In genomic region chr13:75705395-75705794, GRCh38 we compare ENCODE assay signal across 10 cellular contexts.
DNase-seq lines count a peak whose midpoint lies in the region; ATAC-seq and TF ChIP-seq lines count a peak whose summit lies in the region.
"Had no signal": no experiment of that assay in that cellular context is flagged by ENCODE, and none has a peak within 500 bp of the region (broad histone marks: within the 10 kb centered on the region; RNA-seq: fewer than 3 reads in every experiment).

No MANE protein-coding gene starts in this region.

- peak overlapping the region in 1 of 2 experiments; percentile 19; a peak in 1 of 4 replicates for H3K4me3 ChIP-seq in Panc1 (ENCODE audit: low read depth in 2 of 2, low read length in 2 of 2)
- H3K4me3 ChIP-seq in epithelial cell of esophagus (ENCODE audit: low read length) = peak overlapping the region; percentile 22
- H3K4me3 ChIP-seq in trophoblast cell (ENCODE audit: low read depth, low read length) = no peak overlapping the region
- no peak overlapping the region for H3K4me3 ChIP-seq in esophagus muscularis mucosa

- no peaks in the 10 kb centered on the region for H3K79me1 ChIP-seq in trophoblast cell (ENCODE audit: low read length)

- no peak overlapping the region for H2BK120ac ChIP-seq in trophoblast cell (ENCODE audit: insufficient read depth, low read length, poor library complexity)

- TF ChIP-seq CTCF in Panc1 (IDR thresholded peaks at IDR 0.05) (no peak), epithelial cell of esophagus (IDR thresholded peaks at IDR 0.05; ENCODE audit: insufficient read depth, low read depth, low read length, missing control alignments) (no peak), esophagus muscularis mucosa (IDR thresholded peaks at IDR 0.05) (no peak)

- no peaks in the 10 kb centered on the region for H3K79me2 ChIP-seq in trophoblast cell (ENCODE audit: control insufficient read depth, insufficient read depth, low read length, poor library complexity)

- TF ChIP-seq POLR2A in esophagus muscularis mucosa (IDR thresholded peaks at IDR 0.05; ENCODE audit: low read depth) = no peak

- H3K4me2 ChIP-seq in trophoblast cell (ENCODE audit: low read length) = no peak overlapping the region

- H3K9me3 ChIP-seq in Panc1 (ENCODE audit: control insufficient read depth, insufficient read depth, low read depth, low read length) (no peaks in the 10 kb centered on the region), trophoblast cell (ENCODE audit: insufficient read depth, low read depth, low read length) (no peaks in the 10 kb centered on the region), esophagus muscularis mucosa (no peaks in the 10 kb centered on the region)

- no peak overlapping the region for H2AFZ ChIP-seq in trophoblast cell (ENCODE audit: insufficient read depth, low read length, poor library complexity)

- no peak overlapping the region for H3K18ac ChIP-seq in trophoblast cell (ENCODE audit: low read length)

- in situ Hi-C loops in Panc1 (cut with HindIII; ENCODE audit: low pct_unique_long_range_greater_than_20kb, low sequenced_read_pairs) = no loop called here

- H3K4ac ChIP-seq in trophoblast cell (ENCODE audit: low read depth, low read length) = no peak overlapping the region

- no TSS peak for BruUV-seq in Panc1 (replicated peaks; lab: Mats Ljungman, UMichigan)

- H3K36me3 ChIP-seq in Panc1 (ENCODE audit: control insufficient read depth, insufficient read depth, low read length) (no peaks in the 10 kb centered on the region), trophoblast cell (ENCODE audit: control insufficient read depth in 1 of 2, insufficient read depth in 2 of 2, low read length in 2 of 2) (no peaks in the 10 kb centered on the region), esophagus muscularis mucosa (no peaks in the 10 kb centered on the region)

- no peak overlapping the region for H4K8ac ChIP-seq in trophoblast cell (ENCODE audit: low read depth, low read length)

- no peak overlapping the region for H3K14ac ChIP-seq in trophoblast cell (ENCODE audit: low read length)

- POLR2A ChIA-PET in Panc1 (lab: Charles Lee) = no interaction called here

- no peak overlapping the region for H2BK5ac ChIP-seq in trophoblast cell (ENCODE audit: low read depth, low read length, poor library complexity)

- CTCF ChIA-PET in Panc1 (lab: Charles Lee) = no interaction called here

- H2AK5ac ChIP-seq in trophoblast cell (ENCODE audit: low read length) = no peak overlapping the region

- H4K91ac ChIP-seq in trophoblast cell (ENCODE audit: low read depth, low read length) = no peak overlapping the region

- no peak overlapping the region for H4K12ac ChIP-seq in trophoblast cell (ENCODE audit: low read depth, low read length)

- H2BK12ac ChIP-seq in trophoblast cell (ENCODE audit: low read length) = no peak overlapping the region

- H3K9ac ChIP-seq in trophoblast cell (ENCODE audit: low read length) = no peak overlapping the region

- no CpG with 5 or more reads among the region's 1 CpG for WGBS in trophoblast cell (ENCODE audit: extremely low coverage, insufficient coverage, insufficient read length)
- WGBS in esophagus muscularis mucosa = 53% methylated on average over 1 of the region's 1 CpG

- intact Hi-C loops in Panc1 (cut with micrococcal nuclease; ENCODE audit: unreplicated experiment) = no loop called here
- intact Hi-C loops in esophagus muscularis mucosa (cut with DNase I) = no loop called here

- ATAC-seq in Panc1 = peak; percentile 91

- no peak for TF ChIP-seq EP300 in esophagus muscularis mucosa (IDR thresholded peaks at IDR 0.05)

- DNase-seq in ELR (ENCODE audit: low read depth) (peak; percentile 94), Panc1 (ENCODE audit: low read depth, low spot score) (peak; percentile 78), epithelial cell of esophagus (ENCODE audit: low read depth) (peak; percentile 97), trophoblast cell (peak; percentile 44 to 81), substantia nigra (lab: John Stamatoyannopoulos, UW) (no peak), DMS79 (lab: John Stamatoyannopoulos, UW) (no peak), esophagus muscularis mucosa (ENCODE audit: extremely low spot score) (no peak)
- DNase-seq in effector CD8-positive, alpha-beta T cell (lab: John Stamatoyannopoulos, UW) = no peak
- DNase-seq: activated CD4-positive, alpha-beta T cell treated with anti-CD3 and anti-CD28 coated beads, Interleukin-2, amount 50 U/mL, for 4 hours; stimulated activated CD8-positive, alpha-beta memory T cell treated with anti-CD3 and anti-CD28 coated beads, Interleukin-4, amount 100 ng/mL, for 48 hours had no signal

- H3K4me1 ChIP-seq in Panc1 (ENCODE audit: control insufficient read depth, insufficient read depth, low read length) (peaks cover 7% of the 10 kb centered on the region), trophoblast cell (ENCODE audit: control insufficient read depth in 1 of 2, insufficient read depth in 2 of 2, low read length in 2 of 2) (peaks cover 0 to 5% of the 10 kb centered on the region in 2 experiments), esophagus muscularis mucosa (peaks cover 0 to 7% (median 4%) of the 10 kb centered on the region in 4 donors)

- no peaks in the 10 kb centered on the region for H3K27me3 ChIP-seq in Panc1 (ENCODE audit: control insufficient read depth, insufficient read depth, low read length)
- H3K27me3 ChIP-seq in trophoblast cell (ENCODE audit: insufficient read depth, low read length) = no peaks in the 10 kb centered on the region
- H3K27me3 ChIP-seq in esophagus muscularis mucosa = no peaks in the 10 kb centered on the region

- H3K23ac ChIP-seq in trophoblast cell (ENCODE audit: low read length) = no peak overlapping the region

- H3K27ac ChIP-seq in Panc1 (ENCODE audit: low read length) (peak overlapping the region; percentile 48), trophoblast cell (ENCODE audit: low read depth, low read length) (no peak overlapping the region), substantia nigra (ENCODE audit: low read depth, low read length, poor library complexity, severe bottlenecking) (no peak overlapping the region), esophagus muscularis mucosa (replicated peaks in 1 of 4) (no peak overlapping the region)

Comparison
In these comparisons a context has a peak if more than half of its experiments do, and no peak if none do; other contexts are left out.
1. DNase-seq: peak in ELR (single experiment), Panc1 (single experiment), epithelial cell of esophagus (single experiment) and trophoblast cell (2 of 2); none in effector CD8-positive, alpha-beta T cell (single experiment), substantia nigra (0 of 49), DMS79 (single experiment) and esophagus muscularis mucosa (single experiment).